Comparison of ENCODE assay signal across 28 cellular contexts in genomic region chr6:137645850-137646249, GRCh38.
"Had no signal": no experiment of that assay in that cellular context is flagged by ENCODE, and none has a peak within 500 bp of the region (broad histone marks: within the 10 kb centered on the region; RNA-seq: fewer than 3 reads in every experiment).

No MANE protein-coding gene starts in this region.

- ATAC-seq: naive thymus-derived CD8-positive, alpha-beta T cell; natural killer cell treated with Interleukin-12 subunit alpha and Interleukin-12 subunit beta and Interleukin-15 and Interleukin-18, amount 100 ng/mL, for 72 hours; pancreas; psoas muscle; right cardiac atrium; right lobe of liver; stimulated activated effector memory CD8-positive, alpha-beta T cell treated with anti-CD3 and anti-CD28 coated beads, Interleukin-12 subunit alpha, Interleukin-12 subunit beta, amount 100 ng/mL, for 72 hours; stimulated activated naive B cell treated with anti-CD40 and anti-IgM and Interleukin-4, amounts not matched to agents 10 μg/mL and 1 μg/mL and 100 μg/mL, for 72 hours; upper lobe of right lung had no signal

- H3K4me3 Mint-ChIP-seq: naive thymus-derived CD8-positive, alpha-beta T cell; natural killer cell treated with Interleukin-12 subunit alpha and Interleukin-12 subunit beta and Interleukin-15 and Interleukin-18, amount 100 ng/mL, for 72 hours; nephron progenitor cell; neural crest cell; stimulated activated effector memory CD8-positive, alpha-beta T cell treated with anti-CD3 and anti-CD28 coated beads, Interleukin-12 subunit alpha, Interleukin-12 subunit beta, amount 100 ng/mL, for 72 hours; stimulated activated naive B cell treated with anti-CD40 and anti-IgM and Interleukin-4, amounts not matched to agents 10 μg/mL and 1 μg/mL and 100 μg/mL, for 72 hours; stimulated activated naive CD8-positive, alpha-beta T cell treated with anti-CD3 and anti-CD28 coated beads, Interleukin-15, Interleukin-2, amounts not matched to agents 100 ng/mL and 50 ng/mL, for 24 hours; type B pancreatic cell had no signal

- H3K27me3 ChIP-seq: pancreas, right lobe of liver, sigmoid colon, stomach, thyroid gland, tibial nerve, upper lobe of right lung, uterus had no signal

- H3K4me1 Mint-ChIP-seq: naive thymus-derived CD8-positive, alpha-beta T cell; neural crest cell; stimulated activated naive B cell treated with anti-CD40 and anti-IgM and Interleukin-4, amounts not matched to agents 10 μg/mL and 1 μg/mL and 100 μg/mL, for 72 hours had no signal

- H3K36me3 ChIP-seq: neutrophil, pancreas, right lobe of liver, sigmoid colon, stomach, thoracic aorta, thyroid gland, tibial nerve, upper lobe of right lung, uterus had no signal

- H3K4me1 ChIP-seq: thyroid gland, upper lobe of right lung, uterus had no signal

- H3K36me3 Mint-ChIP-seq: natural killer cell treated with Interleukin-12 subunit alpha and Interleukin-12 subunit beta and Interleukin-15 and Interleukin-18, amount 100 ng/mL, for 72 hours; stimulated activated effector memory CD8-positive, alpha-beta T cell treated with anti-CD3 and anti-CD28 coated beads, Interleukin-12 subunit alpha, Interleukin-12 subunit beta, amount 100 ng/mL, for 72 hours; stimulated activated naive B cell treated with anti-CD40 and anti-IgM and Interleukin-4, amounts not matched to agents 10 μg/mL and 1 μg/mL and 100 μg/mL, for 72 hours; type B pancreatic cell had no signal

- H3K27me3 Mint-ChIP-seq: progenitor cell of endocrine pancreas, type B pancreatic cell had no signal

- H3K9me3 Mint-ChIP-seq: natural killer cell treated with Interleukin-12 subunit alpha and Interleukin-12 subunit beta and Interleukin-15 and Interleukin-18, amount 100 ng/mL, for 72 hours; nephron progenitor cell; stimulated activated effector memory CD8-positive, alpha-beta T cell treated with anti-CD3 and anti-CD28 coated beads, Interleukin-12 subunit alpha, Interleukin-12 subunit beta, amount 100 ng/mL, for 72 hours; stimulated activated naive CD8-positive, alpha-beta T cell treated with anti-CD3 and anti-CD28 coated beads, Interleukin-15, Interleukin-2, amounts not matched to agents 100 ng/mL and 50 ng/mL, for 24 hours; type B pancreatic cell had no signal

- H3K9me3 ChIP-seq: neutrophil, pancreas, psoas muscle, right lobe of liver, sigmoid colon, stomach, thoracic aorta, thyroid gland, tibial nerve, upper lobe of right lung, uterus had no signal

- DNase-seq: naive thymus-derived CD8-positive, alpha-beta T cell; nephron progenitor cell; nucleus accumbens; psoas muscle; right cardiac atrium; right lobe of liver; sigmoid colon; small intestine; stimulated activated CD4-positive, alpha-beta T cell treated with anti-CD3 and anti-CD28 coated beads, Interleukin-15, amount 100 ng/mL, for 24 hours; stimulated activated CD4-positive, alpha-beta T cell treated with anti-CD3 and anti-CD28 coated beads, Interleukin-2, amount 100 ng/mL, for 24 hours; stimulated activated CD4-positive, alpha-beta T cell treated with anti-CD3 and anti-CD28 coated beads, Interleukin-2, amount 100 ng/mL, for 48 hours; stimulated activated CD4-positive, alpha-beta T cell treated with anti-CD3 and anti-CD28 coated beads, Interleukin-4, amount 100 ng/mL, for 24 hours; stimulated activated naive B cell treated with anti-CD40 and anti-IgM and Interleukin-4, amounts not matched to agents 10 μg/mL and 1 μg/mL and 100 μg/mL, for 72 hours; stimulated activated naive CD4-positive, alpha-beta T cell treated with Interleukin-2 at 50 U/mL for 16 hours; stomach; thyroid gland; upper lobe of right lung; uterus had no signal

- H3K4me3 ChIP-seq: pancreas, psoas muscle, right lobe of liver, sigmoid colon, stomach, thoracic aorta, thyroid gland, tibial nerve, upper lobe of right lung, uterus had no signal

- H3K27ac ChIP-seq: neutrophil, pancreas, psoas muscle, right lobe of liver, sigmoid colon, stomach, thoracic aorta, thyroid gland, upper lobe of right lung, uterus had no signal

- H3K27ac Mint-ChIP-seq: naive thymus-derived CD8-positive, alpha-beta T cell; natural killer cell treated with Interleukin-12 subunit alpha and Interleukin-12 subunit beta and Interleukin-15 and Interleukin-18, amount 100 ng/mL, for 72 hours; nephron progenitor cell; progenitor cell of endocrine pancreas; stimulated activated effector memory CD8-positive, alpha-beta T cell treated with anti-CD3 and anti-CD28 coated beads, Interleukin-12 subunit alpha, Interleukin-12 subunit beta, amount 100 ng/mL, for 72 hours; stimulated activated naive B cell treated with anti-CD40 and anti-IgM and Interleukin-4, amounts not matched to agents 10 μg/mL and 1 μg/mL and 100 μg/mL, for 72 hours; stimulated activated naive CD8-positive, alpha-beta T cell treated with anti-CD3 and anti-CD28 coated beads, Interleukin-15, Interleukin-2, amounts not matched to agents 100 ng/mL and 50 ng/mL, for 24 hours; type B pancreatic cell had no signal
